In the genomic region with DNA sequence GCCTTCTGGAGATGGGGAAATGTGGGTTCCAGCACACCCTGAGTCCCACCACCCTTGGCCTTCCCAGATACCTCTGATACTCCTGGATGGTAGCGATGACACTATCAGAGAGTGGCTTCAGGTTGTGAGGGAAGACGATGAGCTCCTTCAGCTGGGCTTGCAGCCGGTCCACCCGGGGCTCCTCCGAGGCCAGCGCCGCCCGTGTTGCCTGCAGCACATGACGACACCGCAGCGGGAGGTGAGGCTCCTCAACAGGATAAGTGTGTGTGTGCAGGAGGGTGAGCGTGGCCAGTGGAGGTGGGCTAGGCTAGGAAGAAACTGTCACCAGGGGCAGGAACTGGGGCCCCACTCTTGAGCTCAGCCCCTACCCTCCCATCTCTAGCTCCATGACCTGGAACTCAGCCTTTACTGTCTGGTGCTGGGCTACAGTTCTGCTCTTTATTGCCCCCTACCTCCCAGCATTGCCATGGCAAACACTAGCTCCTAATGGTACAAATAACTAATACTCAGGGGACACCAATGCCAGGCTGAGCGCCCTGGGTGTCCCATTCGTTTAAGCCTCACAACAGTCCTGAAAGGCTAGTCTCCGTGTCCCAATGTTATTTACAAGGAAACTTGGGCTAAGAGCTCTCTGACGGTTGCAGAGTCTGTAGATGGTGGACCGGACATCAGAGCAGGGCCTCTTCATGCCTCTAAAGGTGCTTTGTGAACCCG, we compare ENCODE assay signal across 9 cellular contexts.
DNase-seq lines count a peak whose midpoint lies in the region; ATAC-seq and TF ChIP-seq lines count a peak whose summit lies in the region.
"Had no signal": no experiment of that assay in that cellular context is flagged by ENCODE, and none has a peak within 500 bp of the region (broad histone marks: within the 10 kb centered on the region; RNA-seq: fewer than 3 reads in every experiment).

No MANE protein-coding gene starts in this region.

- no peak overlapping the region for H3K4me3 ChIP-seq in kidney epithelial cell (ENCODE audit: low read depth, low read length)

- no peaks in the 10 kb centered on the region for H3K27me3 Mint-ChIP-seq in T-helper 17 cell

- H3K36me3 ChIP-seq in kidney epithelial cell (ENCODE audit: control insufficient read depth, insufficient read depth, low read length) = no peaks in the 10 kb centered on the region

- H3K27me3 ChIP-seq in kidney epithelial cell (ENCODE audit: control insufficient read depth, insufficient read depth, low read length) = peaks cover 10% of the 10 kb centered on the region

- no peaks in the 10 kb centered on the region for H3K9me3 ChIP-seq in T-helper 17 cell (ENCODE audit: control insufficient read depth, low read length, poor library complexity, severe bottlenecking)

- H3K36me3 Mint-ChIP-seq in T-helper 17 cell (ENCODE audit: low read depth) = peaks cover 5% of the 10 kb centered on the region

- no peak overlapping the region for H3K4me3 Mint-ChIP-seq in T-helper 17 cell

- H3K4me1 Mint-ChIP-seq in T-helper 17 cell = peaks cover 3% of the 10 kb centered on the region

- DNase-seq in AG09319 (ENCODE audit: extremely low read depth, low read depth) (no peak), GM20000 (ENCODE audit: low spot score) (no peak), T-helper 17 cell (no peak), kidney epithelial cell (ENCODE audit: low read depth) (no peak), NCI-H1417 treated with DMSO at 0.1 percent for 48 hours (lab: John Stamatoyannopoulos, UW) (no peak), NCI-H446 (lab: John Stamatoyannopoulos, UW) (no peak)
- DNase-seq: T1000 had no signal

- peak; percentile 34 for TF ChIP-seq CTCF in AG09319 (IDR thresholded peaks at IDR 0.05; ENCODE audit: low read depth, low read length)
- TF ChIP-seq CTCF in GM20000 (IDR thresholded peaks at IDR 0.05; ENCODE audit: extremely low read depth, missing control alignments) = peak; percentile 16
- peak; percentile 43 for TF ChIP-seq CTCF in kidney epithelial cell (IDR thresholded peaks at IDR 0.05; ENCODE audit: insufficient read depth, low read length, poor library complexity, severe bottlenecking)

- peak; percentile 42 for ATAC-seq in T-helper 17 cell
- ATAC-seq in HG03565 (IDR thresholded peaks at IDR 0.05; ENCODE audit: unreplicated experiment) = no peak
- no peak for ATAC-seq in GM21825 (IDR thresholded peaks at IDR 0.05; ENCODE audit: unreplicated experiment)

- H3K27ac Mint-ChIP-seq in T-helper 17 cell = no peak overlapping the region
